2 cellular contexts compared by ENCODE assay signal in genomic region chr15:80823995-80824394, GRCh38.
TF ChIP-seq lines count a peak whose summit lies in the region.

No MANE protein-coding gene starts in this region.

TF ChIP-seq in GM23338, 12 proteins besides CTCF, POLR2A, EP300 and RAD21:
- TF ChIP-seq EZH2 (IDR thresholded peaks at IDR 0.05; ENCODE audit: low read depth, unreplicated experiment) (no peak), REST (IDR thresholded peaks at IDR 0.05; ENCODE audit: unreplicated experiment) (no peak)

TF ChIP-seq in GM12878, 131 proteins besides CTCF, POLR2A, EP300 and RAD21:
- TF ChIP-seq TCF3 (IDR thresholded peaks at IDR 0.05; ENCODE audit: borderline replicate concordance, insufficient read depth, low read depth, low read length) (peak; percentile 83), TCF12 (IDR thresholded peaks at IDR 0.05; ENCODE audit: low read depth, low read length) (peak; percentile 82; the same call in 1 of the 2 replicates), MEF2B (IDR thresholded peaks at IDR 0.05; ENCODE audit: partially characterized antibody, poor library complexity, severe bottlenecking) (peak; percentile 66), E4F1 (IDR thresholded peaks at IDR 0.05; ENCODE audit: borderline replicate concordance, partially characterized antibody) (no peak), RCOR1 (conservative IDR thresholded peaks at IDR 0.05; ENCODE audit: low read depth, low read length) (no peak), PAX5 (IDR thresholded peaks at IDR 0.05; ENCODE audit: borderline replicate concordance, low read depth, low read length) (0 out of 2 replicates have a peak, but pooled peaks have one; percentile 22), HSF1 (IDR thresholded peaks at IDR 0.05; ENCODE audit: low read depth, low read length) (no peak), BHLHE40 (IDR thresholded peaks at IDR 0.05; ENCODE audit: borderline replicate concordance in 1 of 2, low read depth in 2 of 2, low read length in 1 of 2) (peak in 1 of 2 experiments; percentile 35; a peak in 1 of 4 replicates), PBX3 (IDR thresholded peaks at IDR 0.05; ENCODE audit: insufficient replicate concordance, low read depth, low read length) (peak; percentile 74), KDM1A (IDR thresholded peaks at IDR 0.05; ENCODE audit: borderline replicate concordance) (no peak), CEBPB (IDR thresholded peaks at IDR 0.05; ENCODE audit: borderline replicate concordance in 1 of 2, low read depth in 2 of 2, low read length in 2 of 2) (no peak), NFIC (IDR thresholded peaks at IDR 0.05; ENCODE audit: low read depth, low read length) (no peak), PKNOX1 (IDR thresholded peaks at IDR 0.05) (peak; percentile 90), ZNF687 (IDR thresholded peaks at IDR 0.05) (no peak), ZBTB40 (IDR thresholded peaks at IDR 0.05; ENCODE audit: borderline replicate concordance) (no peak), IKZF2 (IDR thresholded peaks at IDR 0.05) (peak in 1 of 2 experiments; percentile 23; a peak in 1 of 4 replicates), NRF1 (conservative IDR thresholded peaks at IDR 0.05; ENCODE audit: low read depth, low read length) (no peak), GATAD2B (conservative IDR thresholded peaks at IDR 0.05; ENCODE audit: low read depth) (0 out of 2 replicates have a peak, but pooled peaks have one; percentile 31), CHD4 (IDR thresholded peaks at IDR 0.05) (no peak), MTA2 (IDR thresholded peaks at IDR 0.05; ENCODE audit: low read depth) (peak; percentile 53; the same call in 1 of the 2 replicates), CBX5 (IDR thresholded peaks at IDR 0.05; ENCODE audit: low read depth) (no peak), SPI1 (IDR thresholded peaks at IDR 0.05; ENCODE audit: borderline replicate concordance, insufficient read depth, low read depth, low read length) (peak; percentile 97), DPF2 (IDR thresholded peaks at IDR 0.05) (peak; percentile 69; the same call in 1 of the 2 replicates), RAD51 (IDR thresholded peaks at IDR 0.05) (no peak), GABPA (IDR thresholded peaks at IDR 0.05; ENCODE audit: low read depth) (no peak), EED (IDR thresholded peaks at IDR 0.05; ENCODE audit: low read depth) (no peak)
